ENCODE assay signal across 8 cellular contexts in the genomic region with DNA sequence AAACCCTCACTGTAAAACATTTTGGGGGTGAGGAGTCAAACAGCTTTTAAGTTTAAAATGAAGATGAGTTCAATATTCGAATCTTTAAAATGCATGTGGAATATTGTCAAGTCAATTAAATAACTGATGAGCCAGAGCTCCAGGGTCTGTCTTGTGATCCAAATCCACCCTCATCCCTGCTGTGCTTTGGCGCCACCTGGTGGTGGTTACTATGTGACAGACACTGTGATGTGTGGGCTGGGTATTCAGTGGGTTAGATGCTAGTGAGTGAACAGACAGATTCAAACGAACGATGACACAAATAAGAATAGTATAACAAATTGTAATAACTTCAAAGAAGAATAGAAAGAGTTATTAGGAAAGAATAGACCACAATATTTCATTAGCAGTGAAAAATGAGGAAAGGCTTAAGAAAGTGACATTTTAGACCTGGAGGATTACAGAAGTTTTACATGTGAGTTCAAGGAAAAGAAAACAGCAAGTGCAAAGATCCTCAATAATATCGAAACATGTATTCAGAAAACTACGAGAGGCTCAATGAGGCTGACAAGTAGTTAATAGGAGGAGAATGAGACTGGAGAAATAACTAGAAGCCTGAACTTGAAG. TPM values are rescaled to one million over a fixed set of nuclear protein-coding genes. Genes with fewer than 3 reads are reported as not detected.
A peak's percentile ranks its signal among the peaks of the same experiment; 100 is the strongest.
DNase-seq lines count a peak whose midpoint lies in the region; ATAC-seq and TF ChIP-seq lines count a peak whose summit lies in the region.

No MANE protein-coding gene starts in this region.

- H3K4me1 Mint-ChIP-seq in activated T-cell treated with anti-CD3 and anti-CD28 coated beads, Interleukin-2, amount 50 U/mL, for 72 hours (ENCODE audit: low read depth), result no peaks in the 10 kb centered on the region

- H3K27me3 Mint-ChIP-seq in activated T-cell treated with anti-CD3 and anti-CD28 coated beads, Interleukin-2, amount 50 U/mL, for 72 hours (ENCODE audit: low read depth), result peaks cover 22% of the 10 kb centered on the region

- no peaks in the 10 kb centered on the region for H3K4me1 ChIP-seq in testis

- no peak overlapping the region for H3K4me3 Mint-ChIP-seq in activated T-cell treated with anti-CD3 and anti-CD28 coated beads, Interleukin-2, amount 50 U/mL, for 72 hours

- no peak for TF ChIP-seq POLR2A in testis (IDR thresholded peaks at IDR 0.05)

- H3K4me3 ChIP-seq in testis, result no peak overlapping the region

- no peaks in the 10 kb centered on the region for H3K9me3 ChIP-seq in testis

- peak; percentile 67 to 86 (median 70) for TF ChIP-seq CTCF in testis (IDR thresholded peaks at IDR 0.05)

- no peaks in the 10 kb centered on the region for H3K36me3 Mint-ChIP-seq in activated T-cell treated with anti-CD3 and anti-CD28 coated beads, Interleukin-2, amount 50 U/mL, for 72 hours (ENCODE audit: insufficient read depth in 2 of 2)

- no peaks in the 10 kb centered on the region for H3K9me3 Mint-ChIP-seq in activated T-cell treated with anti-CD3 and anti-CD28 coated beads, Interleukin-2, amount 50 U/mL, for 72 hours

- DNase-seq in COLO829 (ENCODE audit: low spot score), result peak; percentile 38
- DNase-seq in OCI-M1 (lab: John Stamatoyannopoulos, UW), result peak; percentile 87
- peak; percentile 73 to 77 for DNase-seq in activated T-cell treated with anti-CD3 and anti-CD28 coated beads, Interleukin-2, amount 50 U/mL, for 72 hours
- peak; percentile 55 for DNase-seq in fibroblast of the conjunctiva (ENCODE audit: low read depth)
- peak; percentile 31 for DNase-seq in non-pigmented ciliary epithelial cell (ENCODE audit: low read depth)
- peak; percentile 89 for DNase-seq in testis

- H3K36me3 ChIP-seq in testis (ENCODE audit: low read depth, missing control alignments), result no peaks in the 10 kb centered on the region

- intact Hi-C loops in testis (cut with DNase I; ENCODE audit: low total_unique reads), result no loop called here

- 39 to 41% methylated on average over 6 of the region's 6 CpGs for WGBS in testis, 2 donors

- peak; percentile 98 for ATAC-seq in GM19395 (IDR thresholded peaks at IDR 0.05; ENCODE audit: unreplicated experiment)
- peak; percentile 91 for ATAC-seq in HG03457 (IDR thresholded peaks at IDR 0.05; ENCODE audit: unreplicated experiment)
- ATAC-seq in activated T-cell treated with anti-CD3 and anti-CD28 coated beads, Interleukin-2, amount 50 U/mL, for 72 hours (replicated peaks in 1 of 2), result peak; percentile 83 to 84

- H3K27ac ChIP-seq in testis, result no peak overlapping the region

- H3K27me3 ChIP-seq in testis, result no peaks in the 10 kb centered on the region

- H3K27ac Mint-ChIP-seq in activated T-cell treated with anti-CD3 and anti-CD28 coated beads, Interleukin-2, amount 50 U/mL, for 72 hours, result no peak overlapping the region

RNA-seq across cellular contexts. Expression of gene CHSY3, which starts 51.4 kb away (rescaled TPM):
- not detected for total RNA-seq in activated T-cell treated with anti-CD3 and anti-CD28 coated beads, Interleukin-2, amount 50 U/mL, for 72 hours
- 1 to 10 TPM; 2.4 to 4.8 TPM for total RNA-seq in testis
- polyA plus RNA-seq in testis (ENCODE audit: insufficient read depth, low read depth, low replicate concordance), result 1.3 TPM

Comparison
In these comparisons a context has a peak if more than half of its experiments do, and no peak if none do; other contexts are left out.
1. DNase-seq: peak in every context shown above with its lines; median percentile 89 in testis; 87 in OCI-M1; 75 in activated T-cell treated with anti-CD3 and anti-CD28 coated beads, Interleukin-2, amount 50 U/mL, for 72 hours; 55 in fibroblast of the conjunctiva; 38 in COLO829; 31 in non-pigmented ciliary epithelial cell.